In genomic region chr9:94913550-94913949, GRCh38 we compare ENCODE assay signal across 9 cellular contexts.
A peak's percentile ranks its signal among the peaks of the same experiment; 100 is the strongest.
DNase-seq lines count a peak whose midpoint lies in the region; ATAC-seq lines count a peak whose summit lies in the region.
"Had no signal": no experiment of that assay in that cellular context is flagged by ENCODE, and none has a peak within 500 bp of the region (broad histone marks: within the 10 kb centered on the region; RNA-seq: fewer than 3 reads in every experiment).

No MANE protein-coding gene starts in this region.

- peaks cover 48% of the 10 kb centered on the region for H3K4me1 ChIP-seq in SJSA1 (replicated peaks)
- H3K4me1 ChIP-seq: spleen had no signal

- H3K27me3 ChIP-seq in SJSA1 (replicated peaks) = no peaks in the 10 kb centered on the region
- H3K27me3 ChIP-seq: spleen had no signal

- H3K27ac ChIP-seq in SJSA1 (peak overlapping the region; percentile 59), substantia nigra (ENCODE audit: low read depth, low read length, poor library complexity, severe bottlenecking) (peak overlapping the region; percentile 86)
- H3K27ac ChIP-seq: spleen had no signal

- no peaks in the 10 kb centered on the region for H3K9me3 ChIP-seq in SJSA1 (replicated peaks)
- H3K9me3 ChIP-seq: spleen had no signal

- DNase-seq in NCI-H1105 (lab: John Stamatoyannopoulos, UW) = peak; percentile 42
- DNase-seq in SJSA1 (ENCODE audit: low read depth in 1 of 2, low spot score in 2 of 2) = no peak
- DNase-seq in inferior parietal cortex (ENCODE audit: extremely low spot score) = peak; percentile 81
- DNase-seq in substantia nigra (lab: John Stamatoyannopoulos, UW) = peak in 1 of 49 donors; percentile 41
- DNase-seq: activated naive CD4-positive, alpha-beta T cell treated with anti-CD3 and anti-CD28 coated beads, Interleukin-2, amount 50 U/mL, for 16 hours; spleen had no signal

- no peak overlapping the region for H3K4me3 ChIP-seq in SJSA1
- H3K4me3 ChIP-seq: spleen had no signal

- H3K36me3 ChIP-seq in SJSA1 = no peaks in the 10 kb centered on the region
- H3K36me3 ChIP-seq: spleen had no signal

- ATAC-seq in GM19035 (IDR thresholded peaks at IDR 0.05; ENCODE audit: unreplicated experiment) (no peak), GM19351 (IDR thresholded peaks at IDR 0.05; ENCODE audit: unreplicated experiment) (no peak), GM18502 (IDR thresholded peaks at IDR 0.05; ENCODE audit: poor library complexity, unreplicated experiment) (no peak)

Comparison
In these comparisons a context has a peak if more than half of its experiments do, and no peak if none do; other contexts are left out.
1. DNase-seq: peak in NCI-H1105 (single experiment) and inferior parietal cortex (single experiment); none in SJSA1 (0 of 2).